In genomic region chr10:79604294-79604693, GRCh38 we compare ENCODE assay signal across 29 cellular contexts. TPM values are rescaled to one million over a fixed set of nuclear protein-coding genes. Genes with fewer than 3 reads are reported as not detected.
"Had no signal": no experiment of that assay in that cellular context is flagged by ENCODE, and none has a peak within 500 bp of the region (broad histone marks: within the 10 kb centered on the region; RNA-seq: fewer than 3 reads in every experiment).

No MANE protein-coding gene starts in this region.

- H3K4me3 ChIP-seq: coronary artery, dorsolateral prefrontal cortex, esophagus squamous epithelium, gastrocnemius medialis, heart right ventricle, left lung, lower lobe of right lung, mucosa of descending colon had no signal

- ATAC-seq: gastrocnemius medialis, heart right ventricle, left cardiac atrium, left ventricle myocardium superior, lower lobe of right lung, mucosa of descending colon had no signal

- H3K27ac ChIP-seq: coronary artery, dorsolateral prefrontal cortex, esophagus squamous epithelium, gastrocnemius medialis, heart right ventricle, left lung, lower lobe of right lung had no signal

- H3K9me3 ChIP-seq: esophagus squamous epithelium, gastrocnemius medialis, left lung, mucosa of descending colon had no signal

- H3K27me3 ChIP-seq: gastrocnemius medialis, heart right ventricle, left lung had no signal

- DNase-seq: dermis blood vessel endothelial cell; dorsolateral prefrontal cortex; effector CD4-positive, alpha-beta T cell; effector memory CD4-positive, alpha-beta T cell; esophagus squamous epithelium; foreskin fibroblast; foreskin melanocyte; gastrocnemius medialis; glutamatergic neuron; head of caudate nucleus; heart right ventricle; hippocampal formation; left cardiac atrium; left lung; left ventricle myocardium superior; lower lobe of right lung; mesenchymal stem cell; mucosa of descending colon; naive B cell had no signal

- H3K4me1 ChIP-seq: esophagus squamous epithelium, gastrocnemius medialis, heart right ventricle, left lung had no signal

- H3K36me3 ChIP-seq: esophagus squamous epithelium, gastrocnemius medialis, heart right ventricle, left lung, lower lobe of right lung had no signal

RNA-seq across cellular contexts. Expression of gene SFTPA1, which starts 6.4 kb away (rescaled TPM):
- total RNA-seq: dermis blood vessel endothelial cell, endothelial cell of umbilical vein, epithelial cell of proximal tubule, esophagus squamous epithelium, gastrocnemius medialis, glomerular endothelial cell, kidney epithelial cell, lower leg skin, lung microvascular endothelial cell, mesenteric fat pad, mesothelial cell of epicardium, myocyte had no signal

RNA-seq across cellular contexts. Expression of gene SFTPA2, which starts 44.1 kb away (rescaled TPM):
- total RNA-seq: endothelial cell of umbilical vein, epithelial cell of proximal tubule, gastrocnemius medialis, glomerular endothelial cell, kidney epithelial cell, lower leg skin, lung microvascular endothelial cell, mesenteric fat pad had no signal
